ENCODE assay signal across 14 cellular contexts in genomic region chr9:33850677-33851076, GRCh38. TPM values are rescaled to one million over a fixed set of nuclear protein-coding genes. Genes with fewer than 3 reads are reported as not detected.
DNase-seq lines count a peak whose midpoint lies in the region; ATAC-seq and TF ChIP-seq lines count a peak whose summit lies in the region.
"Had no signal": no experiment of that assay in that cellular context is flagged by ENCODE, and none has a peak within 500 bp of the region (broad histone marks: within the 10 kb centered on the region; RNA-seq: fewer than 3 reads in every experiment).

No MANE protein-coding gene starts in this region.

- H3K4me1 ChIP-seq in CD8-positive, alpha-beta memory T cell (ENCODE audit: insufficient read depth, low read length), result peaks cover 21% of the 10 kb centered on the region

- no peaks in the 10 kb centered on the region for H3K9me3 ChIP-seq in CD8-positive, alpha-beta memory T cell (ENCODE audit: low read length)
- H3K9me3 ChIP-seq: colonic mucosa, suprapubic skin had no signal

- ATAC-seq in GM18870 (IDR thresholded peaks at IDR 0.05; ENCODE audit: unreplicated experiment), result no peak
- ATAC-seq: GM12878 had no signal

- H3K27ac ChIP-seq in CD8-positive, alpha-beta memory T cell (ENCODE audit: low read depth, low read length), result no peak overlapping the region
- H3K27ac ChIP-seq: colonic mucosa had no signal

- DNase-seq in CD8-positive, alpha-beta memory T cell, result no peak
- no peak for DNase-seq in LNCaP clone FGC (ENCODE audit: low read depth)
- DNase-seq in chondrocyte (ENCODE audit: low spot score), result no peak
- DNase-seq in osteocyte (ENCODE audit: extremely low spot score, unreplicated experiment), result no peak
- DNase-seq in NCI-H524 (lab: John Stamatoyannopoulos, UW), result no peak
- DNase-seq in NCI-H526 treated with DMSO at 0.1 percent for 48 hours (lab: John Stamatoyannopoulos, UW), result no peak
- DNase-seq: activated naive CD4-positive, alpha-beta T cell treated with anti-CD3 and anti-CD28 coated beads for 36 hours; colonic mucosa; NCI-H2171 treated with DMSO at 0.1 percent for 48 hours; T-helper 9 cell had no signal

- peaks cover 32 to 67% (median 51%) of the 10 kb centered on the region in 3 donors for H3K4me1 Mint-ChIP-seq in CD8-positive, alpha-beta memory T cell
- peaks cover 54% of the 10 kb centered on the region for H3K4me1 Mint-ChIP-seq in chondrocyte (ENCODE audit: low read depth)
- H3K4me1 Mint-ChIP-seq in osteocyte (ENCODE audit: unreplicated experiment), result peaks cover 43% of the 10 kb centered on the region

- H3K4me3 ChIP-seq in CD8-positive, alpha-beta memory T cell (ENCODE audit: low read length), result no peak overlapping the region
- H3K4me3 ChIP-seq in LNCaP clone FGC (ENCODE audit: low read depth, low read length), result peak overlapping the region; percentile 15
- H3K4me3 ChIP-seq: colonic mucosa, GM12878, suprapubic skin had no signal

- POLR2A ChIA-PET in CD8-positive, alpha-beta memory T cell (lab: Charles Lee), result interaction anchor here (1.0 kb wide), 1 partner anchor 35 kb away, joined by 4 read pairs; no protein-coding TSS in a partner anchor

- peak overlapping the region in 6 of 8 donors; percentile 4 to 96 (median 43) for H3K27ac Mint-ChIP-seq in CD8-positive, alpha-beta memory T cell
- H3K27ac Mint-ChIP-seq in chondrocyte (ENCODE audit: unreplicated experiment), result peak overlapping the region; percentile 34
- peak overlapping the region; percentile 42 for H3K27ac Mint-ChIP-seq in osteocyte (ENCODE audit: unreplicated experiment)
- H3K27ac Mint-ChIP-seq: activated naive CD4-positive, alpha-beta T cell treated with anti-CD3 and anti-CD28 coated beads for 36 hours had no signal

- H3K36me3 Mint-ChIP-seq in CD8-positive, alpha-beta memory T cell, result peaks cover 0 to 7% (median 1%) of the 10 kb centered on the region in 3 donors
- H3K36me3 Mint-ChIP-seq in chondrocyte (ENCODE audit: low read depth), result no peaks in the 10 kb centered on the region
- no peaks in the 10 kb centered on the region for H3K36me3 Mint-ChIP-seq in osteocyte (ENCODE audit: unreplicated experiment)

- no peaks in the 10 kb centered on the region for H3K36me3 ChIP-seq in CD8-positive, alpha-beta memory T cell (ENCODE audit: insufficient read depth, low read length)
- H3K36me3 ChIP-seq: colonic mucosa, suprapubic skin had no signal

- no peaks in the 10 kb centered on the region for H3K27me3 ChIP-seq in CD8-positive, alpha-beta memory T cell (ENCODE audit: insufficient read depth, low read length, poor library complexity, severe bottlenecking)
- H3K27me3 ChIP-seq: colonic mucosa, suprapubic skin had no signal

- CTCF ChIA-PET in CD8-positive, alpha-beta memory T cell (lab: Charles Lee), result interaction anchor here (4.2 kb wide), 1 partner anchor 37 kb away, joined by 49 read pairs; no protein-coding TSS in a partner anchor

- TF ChIP-seq CTCF in LNCaP clone FGC (IDR thresholded peaks at IDR 0.05; ENCODE audit: control insufficient read depth, extremely low read depth, insufficient read depth) (no peak), chondrocyte (IDR thresholded peaks at IDR 0.05) (no peak), osteocyte (IDR thresholded peaks at IDR 0.05) (no peak)

- no peaks in the 10 kb centered on the region for H3K9me3 Mint-ChIP-seq in CD8-positive, alpha-beta memory T cell
- no peaks in the 10 kb centered on the region for H3K9me3 Mint-ChIP-seq in chondrocyte (ENCODE audit: low read depth)
- H3K9me3 Mint-ChIP-seq in osteocyte (ENCODE audit: unreplicated experiment), result no peaks in the 10 kb centered on the region
- H3K9me3 Mint-ChIP-seq: activated naive CD4-positive, alpha-beta T cell treated with anti-CD3 and anti-CD28 coated beads for 36 hours had no signal

- no peaks in the 10 kb centered on the region for H3K27me3 Mint-ChIP-seq in CD8-positive, alpha-beta memory T cell
- H3K27me3 Mint-ChIP-seq in chondrocyte (ENCODE audit: low read depth) (no peaks in the 10 kb centered on the region), osteocyte (ENCODE audit: unreplicated experiment) (no peaks in the 10 kb centered on the region)

- no peak overlapping the region for H3K4me3 Mint-ChIP-seq in CD8-positive, alpha-beta memory T cell
- no peak overlapping the region for H3K4me3 Mint-ChIP-seq in chondrocyte (ENCODE audit: unreplicated experiment)
- no peak overlapping the region for H3K4me3 Mint-ChIP-seq in osteocyte (ENCODE audit: unreplicated experiment)
- H3K4me3 Mint-ChIP-seq: activated naive CD4-positive, alpha-beta T cell treated with anti-CD3 and anti-CD28 coated beads for 36 hours had no signal

RNA-seq across cellular contexts. Expression of gene UBE2R2, which starts 33.7 kb away (rescaled TPM):
- total RNA-seq in CD8-positive, alpha-beta memory T cell, result 10 to 100 TPM; 28.8 to 30.3 TPM
- 18.0 TPM for polyA plus RNA-seq in CD8-positive, alpha-beta memory T cell
- total RNA-seq in chondrocyte (39.1 to 51.2 TPM (median 48.8 TPM) in 3 replicates), osteocyte (48.1 and 49.1 TPM in 2 replicates)

RNA-seq across cellular contexts. Expression of gene PRSS3, which starts 55.3 kb away (rescaled TPM):
- total RNA-seq in CD8-positive, alpha-beta memory T cell, result under 1 TPM; 0.72 to 0.84 TPM
- not detected for polyA plus RNA-seq in CD8-positive, alpha-beta memory T cell
- total RNA-seq in chondrocyte, result not detected in 3 replicates
- total RNA-seq in osteocyte, result not detected in 2 replicates
- total RNA-seq: activated naive CD4-positive, alpha-beta T cell treated with anti-CD3 and anti-CD28 coated beads for 36 hours; H1 had no signal
- polyA plus RNA-seq: GM12878 had no signal
